16 cellular contexts compared by ENCODE assay signal in the genomic region with DNA sequence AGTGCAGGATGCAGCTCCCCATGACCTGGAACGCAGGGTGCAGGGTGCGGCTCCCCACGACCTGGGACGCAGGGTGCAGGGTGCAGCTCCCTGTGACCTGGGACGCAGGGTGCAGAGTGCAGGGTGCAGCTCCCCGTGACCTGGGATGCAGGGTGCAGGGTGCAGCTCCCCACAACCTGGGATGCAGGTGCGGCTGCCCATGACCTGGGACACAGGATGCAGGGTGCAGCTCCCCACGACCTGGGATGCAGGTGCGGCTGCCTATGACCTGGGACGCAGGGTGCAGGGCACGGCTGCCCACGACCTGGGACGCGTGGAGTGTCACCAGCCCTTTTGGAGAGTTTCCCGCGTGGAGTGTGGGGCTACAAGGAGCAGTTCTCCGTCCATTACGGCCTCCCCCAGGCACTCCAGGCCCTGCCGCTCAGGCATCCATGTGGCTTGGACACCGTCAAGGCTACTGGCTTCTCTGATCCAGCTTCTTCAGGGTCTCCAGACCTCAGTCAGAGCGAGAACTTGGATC. TPM values are rescaled to one million over a fixed set of nuclear protein-coding genes. Genes with fewer than 3 reads are reported as not detected.
"Had no signal": no experiment of that assay in that cellular context is flagged by ENCODE, and none has a peak within 500 bp of the region (broad histone marks: within the 10 kb centered on the region; RNA-seq: fewer than 3 reads in every experiment).

No MANE protein-coding gene starts in this region.

- H3K9me3 ChIP-seq: colonic mucosa, tibial artery had no signal

- H3K27ac Mint-ChIP-seq: activated CD4-positive, alpha-beta memory T cell treated with anti-CD3 and anti-CD28 coated beads, Interleukin-2, amount 10 ng/mL, durations not matched to agents 7 days and 5 days; activated naive CD4-positive, alpha-beta T cell treated with anti-CD3 and anti-CD28 coated beads, Interleukin-2, amount 50 U/mL, for 72 hours; activated T-cell treated with anti-CD3 and anti-CD28 coated beads, Interleukin-2, amount 50 U/mL, for 24 hours had no signal

- FAIRE-seq: endothelial cell of umbilical vein had no signal

- H3K27me3 Mint-ChIP-seq: activated T-cell treated with anti-CD3 and anti-CD28 coated beads, Interleukin-2, amount 50 U/mL, for 24 hours had no signal

- H3K4me1 ChIP-seq: parathyroid adenoma had no signal

- ATAC-seq: WTC11 had no signal

- H3K4me3 ChIP-seq: colonic mucosa, tibial artery had no signal

- DNase-seq: activated CD4-positive, alpha-beta memory T cell treated with anti-CD3 and anti-CD28 coated beads, Interleukin-2, amount 10 ng/mL, durations not matched to agents 7 days and 5 days; activated CD4-positive, alpha-beta T cell treated with anti-CD3 and anti-CD28 coated beads for 4 hours; activated effector memory CD4-positive, alpha-beta T cell treated with anti-CD3 and anti-CD28 coated beads, Interleukin-2, amount 50 U/mL, for 16 hours; activated T-cell treated with anti-CD3 and anti-CD28 coated beads, Interleukin-2, amount 50 U/mL, for 24 hours; central memory CD4-positive, alpha-beta T cell; colonic mucosa; foreskin fibroblast; hypothalamus; stimulated activated CD4-positive, alpha-beta T cell treated with anti-CD3 and anti-CD28 coated beads, Interleukin-1b, Interleukin-23, amount 100 ng/mL, for 48 hours; T-helper 2 cell; tibial artery had no signal

- H3K36me3 ChIP-seq: colonic mucosa, tibial artery had no signal

- H3K9ac ChIP-seq: parathyroid adenoma had no signal

- H3K9me3 Mint-ChIP-seq: activated CD4-positive, alpha-beta memory T cell treated with anti-CD3 and anti-CD28 coated beads, Interleukin-2, amount 10 ng/mL, durations not matched to agents 7 days and 5 days; activated naive CD4-positive, alpha-beta T cell treated with anti-CD3 and anti-CD28 coated beads, Interleukin-2, amount 50 U/mL, for 72 hours; activated T-cell treated with anti-CD3 and anti-CD28 coated beads, Interleukin-2, amount 50 U/mL, for 24 hours; neural crest cell; WTC11 had no signal

- H2AFZ ChIP-seq: parathyroid adenoma had no signal

- H3K27me3 ChIP-seq: colonic mucosa, tibial artery had no signal

- H3K27ac ChIP-seq: colonic mucosa, parathyroid adenoma, tibial artery had no signal

- H3K4me1 Mint-ChIP-seq: activated CD4-positive, alpha-beta memory T cell treated with anti-CD3 and anti-CD28 coated beads, Interleukin-2, amount 10 ng/mL, durations not matched to agents 7 days and 5 days had no signal

- H3K4me3 Mint-ChIP-seq: activated CD4-positive, alpha-beta memory T cell treated with anti-CD3 and anti-CD28 coated beads, Interleukin-2, amount 10 ng/mL, durations not matched to agents 7 days and 5 days; activated T-cell treated with anti-CD3 and anti-CD28 coated beads, Interleukin-2, amount 50 U/mL, for 24 hours; WTC11 had no signal

- H3K79me2 ChIP-seq: parathyroid adenoma had no signal

- H3K36me3 Mint-ChIP-seq: activated naive CD4-positive, alpha-beta T cell treated with anti-CD3 and anti-CD28 coated beads, Interleukin-2, amount 50 U/mL, for 72 hours; WTC11 had no signal

RNA-seq across cellular contexts. Expression of a gene that starts 38.7 kb away (rescaled TPM):
- total RNA-seq: activated CD4-positive, alpha-beta memory T cell treated with anti-CD3 and anti-CD28 coated beads, Interleukin-2, amount 10 ng/mL, durations not matched to agents 7 days and 5 days had no signal
